Comparison of ENCODE assay signal across 28 cellular contexts in genomic region chr14:94330857-94331256, GRCh38. TPM values are rescaled to one million over a fixed set of nuclear protein-coding genes. Genes with fewer than 3 reads are reported as not detected.
A peak's percentile ranks its signal among the peaks of the same experiment; 100 is the strongest.
DNase-seq lines count a peak whose midpoint lies in the region; ATAC-seq and TF ChIP-seq lines count a peak whose summit lies in the region.
"Had no signal": no experiment of that assay in that cellular context is flagged by ENCODE, and none has a peak within 500 bp of the region (broad histone marks: within the 10 kb centered on the region; RNA-seq: fewer than 3 reads in every experiment).

No MANE protein-coding gene starts in this region.

- DNase-seq in MCF 10A (ENCODE audit: unreplicated experiment) (peak; percentile 73), breast epithelium (ENCODE audit: low spot score in 2 of 2) (no peak), esophagus muscularis mucosa (ENCODE audit: extremely low spot score) (peak; percentile 86), upper lobe of right lung (no peak), erythroblast (lab: John Stamatoyannopoulos, UW) (no peak), HEK293T (ENCODE audit: extremely low spot score) (no peak), hypothalamus (lab: John Stamatoyannopoulos, UW) (no peak)
- DNase-seq: ACHN; Caco-2; CD4-positive, alpha-beta memory T cell; DMS 273 treated with DMSO at 0.1 percent for 48 hours; DMS79 treated with DMSO at 0.1 percent for 48 hours; H9; IMR-90; MV-4-11; NCI-H1105 treated with DMSO at 0.1 percent for 48 hours; NCI-H2081; NCI-H2171; NCI-H524 treated with DMSO at 0.1 percent for 48 hours; NCI-H82; OCI-M1 had no signal

- TF ChIP-seq RAD21 in liver (IDR thresholded peaks at IDR 0.05) = no peak

- peak; percentile 36 for ATAC-seq in upper lobe of right lung
- ATAC-seq: GM12878, Right ventricle myocardium inferior had no signal

- no peak overlapping the region for H3K27ac Mint-ChIP-seq in MCF 10A (ENCODE audit: low read depth, unreplicated experiment)

- no CpG with 5 or more reads among the region's 2 CpGs for WGBS in esophagus muscularis mucosa
- WGBS in liver = 27% methylated on average over 2 of the region's 2 CpGs

- H3K27me3 ChIP-seq in breast epithelium (no peaks in the 10 kb centered on the region), esophagus muscularis mucosa (no peaks in the 10 kb centered on the region), liver (ENCODE audit: control insufficient read depth in 4 of 4, insufficient read depth in 4 of 4, low read length in 3 of 4) (no peaks in the 10 kb centered on the region), upper lobe of right lung (no peaks in the 10 kb centered on the region)
- H3K27me3 ChIP-seq: BLaER1, SJSA1 had no signal

- H3K27me3 Mint-ChIP-seq in MCF 10A (ENCODE audit: insufficient read depth, unreplicated experiment) = no peaks in the 10 kb centered on the region

- no peak overlapping the region for H3K27ac ChIP-seq in breast epithelium
- no peak overlapping the region for H3K27ac ChIP-seq in esophagus muscularis mucosa (replicated peaks in 1 of 4)
- H3K27ac ChIP-seq in liver (ENCODE audit: low read depth in 1 of 2, low read length in 2 of 2) = peak overlapping the region; percentile 29 to 49
- H3K27ac ChIP-seq in upper lobe of right lung = no peak overlapping the region
- H3K27ac ChIP-seq: 22Rv1, BLaER1, KMS-11, SJSA1 had no signal

- H3K9me3 Mint-ChIP-seq in MCF 10A (ENCODE audit: unreplicated experiment) = no peaks in the 10 kb centered on the region

- intact Hi-C loops in MCF 10A (cut with micrococcal nuclease) = no loop called here
- intact Hi-C loops in breast epithelium (cut with DNase I; ENCODE audit: low total_unique reads) = loop anchor here (10.0 kb wide), 1 partner anchor 404 kb away; no protein-coding TSS in a partner anchor
- intact Hi-C loops in esophagus muscularis mucosa (cut with DNase I) = no loop called here
- intact Hi-C loops in upper lobe of right lung (cut with DNase I) = no loop called here

- H3K4me3 Mint-ChIP-seq in MCF 10A (ENCODE audit: unreplicated experiment) = no peak overlapping the region
- H3K4me3 Mint-ChIP-seq: CD4-positive, alpha-beta memory T cell; H9 had no signal

- TF ChIP-seq CTCF in MCF 10A (IDR thresholded peaks at IDR 0.05; ENCODE audit: unreplicated experiment) (no peak), breast epithelium (IDR thresholded peaks at IDR 0.05) (no peak), esophagus muscularis mucosa (IDR thresholded peaks at IDR 0.05) (no peak), liver (IDR thresholded peaks at IDR 0.05; ENCODE audit: low read depth, low read length, missing input control) (no peak), upper lobe of right lung (IDR thresholded peaks at IDR 0.05) (no peak)

- H3K4me1 ChIP-seq in breast epithelium (no peaks in the 10 kb centered on the region), esophagus muscularis mucosa (no peaks in the 10 kb centered on the region), liver (ENCODE audit: control insufficient read depth in 4 of 4, insufficient read depth in 4 of 4, low read length in 3 of 4) (peaks cover 2 to 18% (median 13%) of the 10 kb centered on the region in 4 donors), upper lobe of right lung (no peaks in the 10 kb centered on the region)
- H3K4me1 ChIP-seq: BLaER1, SJSA1 had no signal

- peaks cover 0 to 5% of the 10 kb centered on the region in 2 donors for H3K9me3 ChIP-seq in breast epithelium
- H3K9me3 ChIP-seq in esophagus muscularis mucosa = peaks cover 0 to 12% (median 2%) of the 10 kb centered on the region in 4 donors
- no peaks in the 10 kb centered on the region for H3K9me3 ChIP-seq in liver (ENCODE audit: control insufficient read depth in 4 of 4, low read length in 3 of 4)
- no peaks in the 10 kb centered on the region for H3K9me3 ChIP-seq in upper lobe of right lung
- H3K9me3 ChIP-seq: BLaER1, Caco-2, SJSA1 had no signal

- H3K4me3 ChIP-seq in breast epithelium = no peak overlapping the region
- H3K4me3 ChIP-seq in esophagus muscularis mucosa = no peak overlapping the region
- H3K4me3 ChIP-seq in liver (ENCODE audit: low read depth in 1 of 3, low read length in 3 of 3) = no peak overlapping the region
- no peak overlapping the region for H3K4me3 ChIP-seq in upper lobe of right lung
- H3K4me3 ChIP-seq: BLaER1, GM12878, SJSA1 had no signal

- TF ChIP-seq POLR2A in breast epithelium (IDR thresholded peaks at IDR 0.05) (no peak), esophagus muscularis mucosa (IDR thresholded peaks at IDR 0.05; ENCODE audit: low read depth) (no peak), erythroblast (IDR thresholded peaks at IDR 0.05; ENCODE audit: low read length) (no peak)

- CTCF ChIA-PET in MCF 10A (lab: Yijun Ruan, JAX) = interaction anchor here (0.5 to 1.0 kb wide), 3 partner anchors 24 to 218 kb away, joined by 3 to 4 read pairs (median 4); no protein-coding TSS in a partner anchor
- CTCF ChIA-PET in HEK293T (lab: Yijun Ruan, JAX) = no interaction called here

- peaks cover 30% of the 10 kb centered on the region for H3K4me1 Mint-ChIP-seq in MCF 10A (ENCODE audit: insufficient read depth, unreplicated experiment)
- H3K4me1 Mint-ChIP-seq: CD4-positive, alpha-beta memory T cell had no signal

- POLR2A ChIA-PET in MCF 10A (lab: Yijun Ruan, JAX) = interaction anchor here (0.6 to 1.5 kb wide), 4 partner anchors 9 to 18 kb away, joined by 3 to 4 read pairs (median 4); no protein-coding TSS in a partner anchor
- POLR2A ChIA-PET in HEK293T (lab: Yijun Ruan, JAX) = no interaction called here

- no peak for TF ChIP-seq EP300 in esophagus muscularis mucosa (IDR thresholded peaks at IDR 0.05)

- H3K9ac ChIP-seq in liver (ENCODE audit: low read depth in 1 of 2, low read length in 2 of 2) = no peak overlapping the region
- H3K9ac ChIP-seq: BLaER1, KMS-11 had no signal

- no TSS peak for BruUV-seq in MCF 10A (replicated peaks; lab: Mats Ljungman, UMichigan)

- no peaks in the 10 kb centered on the region for H3K36me3 ChIP-seq in breast epithelium
- no peaks in the 10 kb centered on the region for H3K36me3 ChIP-seq in esophagus muscularis mucosa
- H3K36me3 ChIP-seq in liver (ENCODE audit: control insufficient read depth in 4 of 4, insufficient read depth in 3 of 4, low read depth in 1 of 4, low read length in 3 of 4) = no peaks in the 10 kb centered on the region
- H3K36me3 ChIP-seq in upper lobe of right lung = no peaks in the 10 kb centered on the region
- H3K36me3 ChIP-seq: BLaER1, SJSA1 had no signal

- H3K36me3 Mint-ChIP-seq in MCF 10A (ENCODE audit: insufficient read depth, unreplicated experiment) = no peaks in the 10 kb centered on the region
- H3K36me3 Mint-ChIP-seq: CD4-positive, alpha-beta memory T cell had no signal

TF ChIP-seq in liver, 16 proteins besides CTCF, POLR2A, EP300 and RAD21 (continues in another document):
- TF ChIP-seq ATF3 (IDR thresholded peaks at IDR 0.05) = no peak
- peak in 1 of 2 donors; percentile 58 for TF ChIP-seq RXRA (IDR thresholded peaks at IDR 0.05)

TF ChIP-seq in HEK293T, 16 proteins besides CTCF, POLR2A, EP300 and RAD21:
- no peak for TF ChIP-seq L3MBTL2 (conservative IDR thresholded peaks at IDR 0.05)
- no peak for TF ChIP-seq TARDBP (IDR thresholded peaks at IDR 0.05)
- TF ChIP-seq ZNF384 (IDR thresholded peaks at IDR 0.05) = no peak
- TF ChIP-seq FOXK2 (IDR thresholded peaks at IDR 0.05) = no peak
- no peak for TF ChIP-seq ARNT (IDR thresholded peaks at IDR 0.05)
- TF ChIP-seq CTBP1 (IDR thresholded peaks at IDR 0.05; ENCODE audit: borderline replicate concordance) = no peak
- TF ChIP-seq FOXA1 (IDR thresholded peaks at IDR 0.05) = no peak
- TF ChIP-seq LEF1 (IDR thresholded peaks at IDR 0.05; ENCODE audit: borderline replicate concordance) = no peak
- no peak for TF ChIP-seq SUZ12 (IDR thresholded peaks at IDR 0.05)

RNA-seq across cellular contexts. Expression of gene SERPINA6, which starts 7.7 kb away (rescaled TPM):
- total RNA-seq in MCF 10A (2022) (not detected in 2 replicates), breast epithelium (10 to 100 TPM in 1 of 3 donors, 1 to 10 TPM in 1, not detected in 1; 1.2 to 12.5 TPM), esophagus muscularis mucosa (not detected), liver (100 to 1,000 TPM; 188 to 330 TPM), upper lobe of right lung (not detected)
- polyA plus RNA-seq in liver = 100 to 1,000 TPM; 327 to 357 TPM
- total RNA-seq: CD4-positive, alpha-beta memory T cell; H9; IMR-90; Right ventricle myocardium inferior; SJSA1 had no signal
- polyA plus RNA-seq: CD4-positive, alpha-beta memory T cell; IMR-90 had no signal

RNA-seq across cellular contexts. Expression of gene SERPINA2, which starts 35.6 kb away (rescaled TPM):
- total RNA-seq in MCF 10A (2022) (not detected in 2 replicates), breast epithelium (not detected), esophagus muscularis mucosa (not detected), liver (not detected), upper lobe of right lung (not detected)
- polyA plus RNA-seq in liver = not detected
- total RNA-seq: Caco-2; CD4-positive, alpha-beta memory T cell; GM12878; H9; IMR-90; Right ventricle myocardium inferior; SJSA1 had no signal
- polyA plus RNA-seq: CD4-positive, alpha-beta memory T cell; GM12878; IMR-90 had no signal

RNA-seq across cellular contexts. Expression of gene SERPINA10, which starts 37.8 kb away (rescaled TPM):
- total RNA-seq in MCF 10A (2022) (not detected in 2 replicates), breast epithelium (not detected), esophagus muscularis mucosa (not detected), liver (100 to 1,000 TPM; 105 to 256 TPM), upper lobe of right lung (not detected)
- polyA plus RNA-seq in liver = 100 to 1,000 TPM; 131 to 363 TPM
- total RNA-seq: CD4-positive, alpha-beta memory T cell; GM12878; H9; IMR-90; Right ventricle myocardium inferior; SJSA1 had no signal
- polyA plus RNA-seq: CD4-positive, alpha-beta memory T cell; GM12878; IMR-90 had no signal

RNA-seq across cellular contexts. Expression of gene SERPINA1, which starts 57.5 kb away (rescaled TPM):
- total RNA-seq in MCF 10A (2022) (38.1 and 42.5 TPM in 2 replicates), breast epithelium (100 to 1,000 TPM in 1 of 3 donors, 10 to 100 TPM in 1, 1 to 10 TPM in 1; 7.5 to 200 (median 42.6) TPM), esophagus muscularis mucosa (10 to 100 TPM in 1 of 4 donors, 1 to 10 TPM in 3; 1.7 to 20.2 (median 2.2) TPM), liver (over 10,000 TPM; 10,220 to 22,719 TPM), upper lobe of right lung (1,017 TPM)
- polyA plus RNA-seq in liver = over 10,000 TPM; 28,447 to 47,972 TPM
- total RNA-seq: H9 had no signal
- polyA plus RNA-seq: CD4-positive, alpha-beta memory T cell had no signal

Comparison
In these comparisons a context has a peak if more than half of its experiments do, and no peak if none do; other contexts are left out.
1. DNase-seq: peak in MCF 10A (single experiment) and esophagus muscularis mucosa (single experiment); none in breast epithelium (0 of 2), upper lobe of right lung (single experiment), erythroblast (0 of 2), HEK293T (single experiment) and hypothalamus (0 of 51).
2. H3K27ac ChIP-seq: peak in liver (2 of 2); none in breast epithelium (0 of 2), esophagus muscularis mucosa (0 of 4) and upper lobe of right lung (single experiment).
3. RNA of gene SERPINA6, which starts 7.7 kb away (total RNA-seq): 188 to 330 TPM in liver; 1.2 to 12.5 TPM in breast epithelium, not detected in MCF 10A, not detected in esophagus muscularis mucosa and not detected in upper lobe of right lung (single experiment); every median in the first group is over 10 times any median in the second.
4. RNA of gene SERPINA10, which starts 37.8 kb away (total RNA-seq): 105 to 256 TPM in liver; not detected in MCF 10A, not detected in breast epithelium, not detected in esophagus muscularis mucosa and not detected in upper lobe of right lung (single experiment); every median in the first group is over 100 times any median in the second.